Comparison of ENCODE assay signal across 1 cellular context in genomic region chr4:75179510-75179909, GRCh38.
TF ChIP-seq lines count a peak whose summit lies in the region.

No MANE protein-coding gene starts in this region.

TF ChIP-seq in HEK293, 187 proteins besides CTCF, POLR2A, EP300 and RAD21 (continued from another document and continues in another):
- TF ChIP-seq, protein P1, sequence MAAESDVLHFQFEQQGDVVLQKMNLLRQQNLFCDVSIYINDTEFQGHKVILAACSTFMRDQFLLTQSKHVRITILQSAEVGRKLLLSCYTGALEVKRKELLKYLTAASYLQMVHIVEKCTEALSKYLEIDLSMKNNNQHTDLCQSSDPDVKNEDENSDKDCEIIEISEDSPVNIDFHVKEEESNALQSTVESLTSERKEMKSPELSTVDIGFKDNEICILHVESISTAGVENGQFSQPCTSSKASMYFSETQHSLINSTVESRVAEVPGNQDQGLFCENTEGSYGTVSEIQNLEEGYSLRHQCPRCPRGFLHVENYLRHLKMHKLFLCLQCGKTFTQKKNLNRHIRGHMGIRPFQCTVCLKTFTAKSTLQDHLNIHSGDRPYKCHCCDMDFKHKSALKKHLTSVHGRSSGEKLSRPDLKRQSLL (tag by site-specific recombination; IDR thresholded peaks at IDR 0.05), result no peak
- no peak for TF ChIP-seq ZNF223 (tag by site-specific recombination; IDR thresholded peaks at IDR 0.05)
- no peak for TF ChIP-seq ZNF529 (tag by site-specific recombination; IDR thresholded peaks at IDR 0.05; ENCODE audit: insufficient replicate concordance)
- no peak for TF ChIP-seq ZNF473 (tag by site-specific recombination; IDR thresholded peaks at IDR 0.05)
- no peak for TF ChIP-seq ZNF202 (tag by site-specific recombination; IDR thresholded peaks at IDR 0.05; ENCODE audit: borderline replicate concordance)
- TF ChIP-seq ZNF837 (tag by site-specific recombination; IDR thresholded peaks at IDR 0.05), result no peak
- TF ChIP-seq, protein P2, sequence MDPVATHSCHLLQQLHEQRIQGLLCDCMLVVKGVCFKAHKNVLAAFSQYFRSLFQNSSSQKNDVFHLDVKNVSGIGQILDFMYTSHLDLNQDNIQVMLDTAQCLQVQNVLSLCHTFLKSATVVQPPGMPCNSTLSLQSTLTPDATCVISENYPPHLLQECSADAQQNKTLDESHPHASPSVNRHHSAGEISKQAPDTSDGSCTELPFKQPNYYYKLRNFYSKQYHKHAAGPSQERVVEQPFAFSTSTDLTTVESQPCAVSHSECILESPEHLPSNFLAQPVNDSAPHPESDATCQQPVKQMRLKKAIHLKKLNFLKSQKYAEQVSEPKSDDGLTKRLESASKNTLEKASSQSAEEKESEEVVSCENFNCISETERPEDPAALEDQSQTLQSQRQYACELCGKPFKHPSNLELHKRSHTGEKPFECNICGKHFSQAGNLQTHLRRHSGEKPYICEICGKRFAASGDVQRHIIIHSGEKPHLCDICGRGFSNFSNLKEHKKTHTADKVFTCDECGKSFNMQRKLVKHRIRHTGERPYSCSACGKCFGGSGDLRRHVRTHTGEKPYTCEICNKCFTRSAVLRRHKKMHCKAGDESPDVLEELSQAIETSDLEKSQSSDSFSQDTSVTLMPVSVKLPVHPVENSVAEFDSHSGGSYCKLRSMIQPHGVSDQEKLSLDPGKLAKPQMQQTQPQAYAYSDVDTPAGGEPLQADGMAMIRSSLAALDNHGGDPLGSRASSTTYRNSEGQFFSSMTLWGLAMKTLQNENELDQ (tag by site-specific recombination; IDR thresholded peaks at IDR 0.05; ENCODE audit: low read depth), result no peak
- TF ChIP-seq GLIS2 (tag by site-specific recombination; IDR thresholded peaks at IDR 0.05), result no peak
- TF ChIP-seq KLF10 (tag by site-specific recombination; IDR thresholded peaks at IDR 0.05), result peak; percentile 77
- TF ChIP-seq ZNF26 (tag by site-specific recombination; IDR thresholded peaks at IDR 0.05), result no peak
- TF ChIP-seq, protein P3, sequence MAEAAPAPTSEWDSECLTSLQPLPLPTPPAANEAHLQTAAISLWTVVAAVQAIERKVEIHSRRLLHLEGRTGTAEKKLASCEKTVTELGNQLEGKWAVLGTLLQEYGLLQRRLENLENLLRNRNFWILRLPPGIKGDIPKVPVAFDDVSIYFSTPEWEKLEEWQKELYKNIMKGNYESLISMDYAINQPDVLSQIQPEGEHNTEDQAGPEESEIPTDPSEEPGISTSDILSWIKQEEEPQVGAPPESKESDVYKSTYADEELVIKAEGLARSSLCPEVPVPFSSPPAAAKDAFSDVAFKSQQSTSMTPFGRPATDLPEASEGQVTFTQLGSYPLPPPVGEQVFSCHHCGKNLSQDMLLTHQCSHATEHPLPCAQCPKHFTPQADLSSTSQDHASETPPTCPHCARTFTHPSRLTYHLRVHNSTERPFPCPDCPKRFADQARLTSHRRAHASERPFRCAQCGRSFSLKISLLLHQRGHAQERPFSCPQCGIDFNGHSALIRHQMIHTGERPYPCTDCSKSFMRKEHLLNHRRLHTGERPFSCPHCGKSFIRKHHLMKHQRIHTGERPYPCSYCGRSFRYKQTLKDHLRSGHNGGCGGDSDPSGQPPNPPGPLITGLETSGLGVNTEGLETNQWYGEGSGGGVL (tag by site-specific recombination; IDR thresholded peaks at IDR 0.05), result peak; percentile 44; the same call in 1 of the 2 replicates
- no peak for TF ChIP-seq YY1 (tag by site-specific recombination; IDR thresholded peaks at IDR 0.05)
- no peak for TF ChIP-seq ZNF302 (tag by site-specific recombination; IDR thresholded peaks at IDR 0.05; ENCODE audit: low read depth)
- no peak for TF ChIP-seq ZNF140 (tag by site-specific recombination; IDR thresholded peaks at IDR 0.05)
- TF ChIP-seq ZNF24 (tag by site-specific recombination; IDR thresholded peaks at IDR 0.05), result peak; percentile 78
- no peak for TF ChIP-seq ZNF560 (tag by site-specific recombination; IDR thresholded peaks at IDR 0.05; ENCODE audit: borderline replicate concordance)
- no peak for TF ChIP-seq KLF7 (tag by site-specific recombination; IDR thresholded peaks at IDR 0.05; ENCODE audit: borderline replicate concordance)
- peak; percentile 57; the same call in 1 of the 2 replicates for TF ChIP-seq OVOL3 (tag by site-specific recombination; IDR thresholded peaks at IDR 0.05)
- TF ChIP-seq ZNF18 (tag by site-specific recombination; IDR thresholded peaks at IDR 0.05), result 0 out of 2 replicates have a peak, but pooled peaks have one; percentile 20
- TF ChIP-seq ZNF211 (tag by site-specific recombination; IDR thresholded peaks at IDR 0.05; ENCODE audit: low read depth), result no peak
- peak; percentile 54; the same call in 1 of the 2 replicates for TF ChIP-seq ZNF2 (tag by site-specific recombination; IDR thresholded peaks at IDR 0.05)
- peak; percentile 65 for TF ChIP-seq ZNF76 (tag by site-specific recombination; IDR thresholded peaks at IDR 0.05; ENCODE audit: borderline replicate concordance, low read depth)
- TF ChIP-seq, protein P4, sequence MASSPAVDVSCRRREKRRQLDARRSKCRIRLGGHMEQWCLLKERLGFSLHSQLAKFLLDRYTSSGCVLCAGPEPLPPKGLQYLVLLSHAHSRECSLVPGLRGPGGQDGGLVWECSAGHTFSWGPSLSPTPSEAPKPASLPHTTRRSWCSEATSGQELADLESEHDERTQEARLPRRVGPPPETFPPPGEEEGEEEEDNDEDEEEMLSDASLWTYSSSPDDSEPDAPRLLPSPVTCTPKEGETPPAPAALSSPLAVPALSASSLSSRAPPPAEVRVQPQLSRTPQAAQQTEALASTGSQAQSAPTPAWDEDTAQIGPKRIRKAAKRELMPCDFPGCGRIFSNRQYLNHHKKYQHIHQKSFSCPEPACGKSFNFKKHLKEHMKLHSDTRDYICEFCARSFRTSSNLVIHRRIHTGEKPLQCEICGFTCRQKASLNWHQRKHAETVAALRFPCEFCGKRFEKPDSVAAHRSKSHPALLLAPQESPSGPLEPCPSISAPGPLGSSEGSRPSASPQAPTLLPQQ (tag by site-specific recombination; IDR thresholded peaks at IDR 0.05), result no peak
- peak; percentile 95 for TF ChIP-seq OSR2 (tag by site-specific recombination; IDR thresholded peaks at IDR 0.05)
- no peak for TF ChIP-seq ZNF121 (tag by site-specific recombination; IDR thresholded peaks at IDR 0.05)
- no peak for TF ChIP-seq PRDM2 (tag by site-specific recombination; IDR thresholded peaks at IDR 0.05; ENCODE audit: borderline replicate concordance)
- TF ChIP-seq ZNF510 (tag by site-specific recombination; IDR thresholded peaks at IDR 0.05; ENCODE audit: insufficient replicate concordance), result no peak
- TF ChIP-seq PRDM6 (tag by site-specific recombination; IDR thresholded peaks at IDR 0.05), result peak; percentile 97
- no peak for TF ChIP-seq ZNF416 (tag by site-specific recombination; IDR thresholded peaks at IDR 0.05)
- TF ChIP-seq ZNF184 (tag by site-specific recombination; IDR thresholded peaks at IDR 0.05), result 0 out of 2 replicates have a peak, but pooled peaks have one; percentile 24
- no peak for TF ChIP-seq ZBTB48 (tag by site-specific recombination; IDR thresholded peaks at IDR 0.05)
- no peak for TF ChIP-seq HOXD13 (CRISPR knock-in tag; IDR thresholded peaks at IDR 0.05; ENCODE audit: borderline replicate concordance)
- TF ChIP-seq, protein P5, sequence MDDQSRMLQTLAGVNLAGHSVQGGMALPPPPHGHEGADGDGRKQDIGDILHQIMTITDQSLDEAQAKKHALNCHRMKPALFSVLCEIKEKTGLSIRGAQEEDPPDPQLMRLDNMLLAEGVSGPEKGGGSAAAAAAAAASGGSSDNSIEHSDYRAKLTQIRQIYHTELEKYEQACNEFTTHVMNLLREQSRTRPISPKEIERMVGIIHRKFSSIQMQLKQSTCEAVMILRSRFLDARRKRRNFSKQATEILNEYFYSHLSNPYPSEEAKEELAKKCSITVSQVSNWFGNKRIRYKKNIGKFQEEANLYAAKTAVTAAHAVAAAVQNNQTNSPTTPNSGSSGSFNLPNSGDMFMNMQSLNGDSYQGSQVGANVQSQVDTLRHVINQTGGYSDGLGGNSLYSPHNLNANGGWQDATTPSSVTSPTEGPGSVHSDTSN (CRISPR knock-in tag; IDR thresholded peaks at IDR 0.05), result no peak
- TF ChIP-seq, protein P6, sequence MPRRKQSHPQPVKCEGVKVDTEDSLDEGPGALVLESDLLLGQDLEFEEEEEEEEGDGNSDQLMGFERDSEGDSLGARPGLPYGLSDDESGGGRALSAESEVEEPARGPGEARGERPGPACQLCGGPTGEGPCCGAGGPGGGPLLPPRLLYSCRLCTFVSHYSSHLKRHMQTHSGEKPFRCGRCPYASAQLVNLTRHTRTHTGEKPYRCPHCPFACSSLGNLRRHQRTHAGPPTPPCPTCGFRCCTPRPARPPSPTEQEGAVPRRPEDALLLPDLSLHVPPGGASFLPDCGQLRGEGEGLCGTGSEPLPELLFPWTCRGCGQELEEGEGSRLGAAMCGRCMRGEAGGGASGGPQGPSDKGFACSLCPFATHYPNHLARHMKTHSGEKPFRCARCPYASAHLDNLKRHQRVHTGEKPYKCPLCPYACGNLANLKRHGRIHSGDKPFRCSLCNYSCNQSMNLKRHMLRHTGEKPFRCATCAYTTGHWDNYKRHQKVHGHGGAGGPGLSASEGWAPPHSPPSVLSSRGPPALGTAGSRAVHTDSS (tag by site-specific recombination; IDR thresholded peaks at IDR 0.05), result no peak
- TF ChIP-seq ZNF585B (tag by site-specific recombination; IDR thresholded peaks at IDR 0.05), result no peak
- TF ChIP-seq IKZF3 (tag by site-specific recombination; IDR thresholded peaks at IDR 0.05), result peak; percentile 52; the same call in 1 of the 2 replicates
- no peak for TF ChIP-seq YY2 (tag by site-specific recombination; IDR thresholded peaks at IDR 0.05)
- TF ChIP-seq ZNF571 (tag by site-specific recombination; IDR thresholded peaks at IDR 0.05), result no peak
- TF ChIP-seq ZNF544 (tag by site-specific recombination; IDR thresholded peaks at IDR 0.05), result no peak
- no peak for TF ChIP-seq ZNF274 (IDR thresholded peaks at IDR 0.05; ENCODE audit: low read length)
- no peak for TF ChIP-seq ZNF274 (tag by site-specific recombination; IDR thresholded peaks at IDR 0.05; ENCODE audit: borderline replicate concordance)
